In the genomic region with DNA sequence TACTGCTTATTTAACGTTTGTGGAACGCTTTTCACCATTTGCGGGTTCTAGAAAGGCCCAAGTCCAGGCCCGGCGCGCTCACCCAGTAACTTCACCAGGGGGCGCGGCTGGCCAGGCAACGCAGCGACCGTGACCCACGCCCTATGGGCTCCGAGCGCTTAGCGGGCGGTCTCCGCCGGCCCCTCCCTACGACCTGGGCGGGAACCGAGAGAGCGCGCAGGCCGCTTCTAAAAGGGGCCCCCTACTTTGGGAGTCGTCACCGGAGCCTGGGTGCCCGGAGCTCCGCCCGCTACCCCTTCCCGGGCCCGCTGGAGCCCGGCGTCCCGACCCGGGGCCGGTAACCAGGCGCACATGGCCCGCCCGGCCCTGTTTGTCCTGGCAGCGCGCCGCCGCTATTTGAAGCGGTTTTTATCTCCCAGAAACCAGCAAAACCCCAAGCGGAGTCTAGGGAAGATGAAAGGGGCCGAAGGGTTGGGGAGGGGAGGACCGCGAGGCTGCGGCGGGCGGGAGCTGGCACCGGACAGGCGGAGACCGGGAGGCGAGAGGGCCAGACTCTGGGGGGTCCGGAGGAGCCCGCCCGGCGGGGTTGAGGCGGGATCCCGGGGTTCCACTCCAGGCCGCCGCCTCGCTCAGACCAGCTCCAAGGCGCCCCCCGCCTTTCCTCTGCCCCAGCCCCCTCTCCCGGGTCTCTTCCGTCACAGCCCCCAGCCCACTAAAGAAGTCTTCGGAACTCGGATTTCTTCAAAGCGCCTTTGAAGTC, we compare ENCODE assay signal across 1 cellular context.
TF ChIP-seq lines count a peak whose summit lies in the region.

No MANE protein-coding gene starts in this region.

TF ChIP-seq in K562, 482 proteins besides CTCF, POLR2A, EP300 and RAD21 (continued from another document and continues in another):
- TF ChIP-seq ZNF592 (IDR thresholded peaks at IDR 0.05) = peak; percentile 82
- peak; percentile 95 for TF ChIP-seq RBFOX2 (IDR thresholded peaks at IDR 0.05; ENCODE audit: low read depth, low read length)
- TF ChIP-seq ZNF253 (CRISPR knock-in tag; conservative IDR thresholded peaks at IDR 0.05) = no peak
- TF ChIP-seq GABPB1 (CRISPR knock-in tag; IDR thresholded peaks at IDR 0.05) = peak; percentile 46; the same call in 1 of the 2 replicates
- TF ChIP-seq, protein P1, sequence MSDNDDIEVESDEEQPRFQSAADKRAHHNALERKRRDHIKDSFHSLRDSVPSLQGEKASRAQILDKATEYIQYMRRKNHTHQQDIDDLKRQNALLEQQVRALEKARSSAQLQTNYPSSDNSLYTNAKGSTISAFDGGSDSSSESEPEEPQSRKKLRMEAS (CRISPR knock-in tag; IDR thresholded peaks at IDR 0.05) = peak; percentile 79
- TF ChIP-seq ZBTB11 (CRISPR knock-in tag; IDR thresholded peaks at IDR 0.05) = peak in 1 of 3 experiments; percentile 89; a peak in 2 of 6 replicates
- TF ChIP-seq PHF8 (IDR thresholded peaks at IDR 0.05; ENCODE audit: borderline replicate concordance, low read length) = peak; percentile 84
- peak; percentile 62 for TF ChIP-seq CREM (IDR thresholded peaks at IDR 0.05; ENCODE audit: low read depth)
- peak; percentile 61 for TF ChIP-seq POLR2AphosphoS5 (IDR thresholded peaks at IDR 0.05; ENCODE audit: control insufficient read depth, insufficient read depth, low read depth, low read length)
- TF ChIP-seq TOE1 (IDR thresholded peaks at IDR 0.05; ENCODE audit: borderline replicate concordance) = 0 out of 2 replicates have a peak, but pooled peaks have one; percentile 49
- TF ChIP-seq TOE1 (CRISPR knock-in tag; IDR thresholded peaks at IDR 0.05; ENCODE audit: borderline replicate concordance, low read depth) = no peak
- peak; percentile 78; the same call in 1 of the 2 replicates for TF ChIP-seq ZNF589 (CRISPR knock-in tag; IDR thresholded peaks at IDR 0.05; ENCODE audit: low read depth)
- TF ChIP-seq POLR2B (IDR thresholded peaks at IDR 0.05; ENCODE audit: low read depth, partially characterized antibody) = peak; percentile 80
- peak; percentile 62; the same call in 1 of the 2 replicates for TF ChIP-seq TGIF2 (CRISPR knock-in tag; IDR thresholded peaks at IDR 0.05)
- peak; percentile 62 for TF ChIP-seq CCNT2 (IDR thresholded peaks at IDR 0.05; ENCODE audit: borderline replicate concordance, extremely low read depth, insufficient read length, low read depth, low read length)
- peak; percentile 87; the same call in 1 of the 2 replicates for TF ChIP-seq TCF7 (IDR thresholded peaks at IDR 0.05; ENCODE audit: borderline replicate concordance)
- TF ChIP-seq RFX1 (IDR thresholded peaks at IDR 0.05) = peak; percentile 46
- peak; percentile 60 for TF ChIP-seq ZBTB7A (IDR thresholded peaks at IDR 0.05; ENCODE audit: borderline replicate concordance, control insufficient read depth, low read depth, low read length)
- no peak for TF ChIP-seq ETV1 (tag; conservative IDR thresholded peaks at IDR 0.05; ENCODE audit: low read depth)
- peak; percentile 79 for TF ChIP-seq TCF7L2 (IDR thresholded peaks at IDR 0.05; ENCODE audit: low read depth, low read length)
- peak; percentile 51; the same call in 1 of the 2 replicates for TF ChIP-seq ZNF395 (CRISPR knock-in tag; IDR thresholded peaks at IDR 0.05)
- TF ChIP-seq ARID2 (IDR thresholded peaks at IDR 0.05) = peak; percentile 76
- TF ChIP-seq ZBED1 (IDR thresholded peaks at IDR 0.05) = 0 out of 2 replicates have a peak, but pooled peaks have one; percentile 35
- peak; percentile 79 to 92 for TF ChIP-seq MNT (conservative IDR thresholded peaks at IDR 0.05)
- TF ChIP-seq, protein P2, sequence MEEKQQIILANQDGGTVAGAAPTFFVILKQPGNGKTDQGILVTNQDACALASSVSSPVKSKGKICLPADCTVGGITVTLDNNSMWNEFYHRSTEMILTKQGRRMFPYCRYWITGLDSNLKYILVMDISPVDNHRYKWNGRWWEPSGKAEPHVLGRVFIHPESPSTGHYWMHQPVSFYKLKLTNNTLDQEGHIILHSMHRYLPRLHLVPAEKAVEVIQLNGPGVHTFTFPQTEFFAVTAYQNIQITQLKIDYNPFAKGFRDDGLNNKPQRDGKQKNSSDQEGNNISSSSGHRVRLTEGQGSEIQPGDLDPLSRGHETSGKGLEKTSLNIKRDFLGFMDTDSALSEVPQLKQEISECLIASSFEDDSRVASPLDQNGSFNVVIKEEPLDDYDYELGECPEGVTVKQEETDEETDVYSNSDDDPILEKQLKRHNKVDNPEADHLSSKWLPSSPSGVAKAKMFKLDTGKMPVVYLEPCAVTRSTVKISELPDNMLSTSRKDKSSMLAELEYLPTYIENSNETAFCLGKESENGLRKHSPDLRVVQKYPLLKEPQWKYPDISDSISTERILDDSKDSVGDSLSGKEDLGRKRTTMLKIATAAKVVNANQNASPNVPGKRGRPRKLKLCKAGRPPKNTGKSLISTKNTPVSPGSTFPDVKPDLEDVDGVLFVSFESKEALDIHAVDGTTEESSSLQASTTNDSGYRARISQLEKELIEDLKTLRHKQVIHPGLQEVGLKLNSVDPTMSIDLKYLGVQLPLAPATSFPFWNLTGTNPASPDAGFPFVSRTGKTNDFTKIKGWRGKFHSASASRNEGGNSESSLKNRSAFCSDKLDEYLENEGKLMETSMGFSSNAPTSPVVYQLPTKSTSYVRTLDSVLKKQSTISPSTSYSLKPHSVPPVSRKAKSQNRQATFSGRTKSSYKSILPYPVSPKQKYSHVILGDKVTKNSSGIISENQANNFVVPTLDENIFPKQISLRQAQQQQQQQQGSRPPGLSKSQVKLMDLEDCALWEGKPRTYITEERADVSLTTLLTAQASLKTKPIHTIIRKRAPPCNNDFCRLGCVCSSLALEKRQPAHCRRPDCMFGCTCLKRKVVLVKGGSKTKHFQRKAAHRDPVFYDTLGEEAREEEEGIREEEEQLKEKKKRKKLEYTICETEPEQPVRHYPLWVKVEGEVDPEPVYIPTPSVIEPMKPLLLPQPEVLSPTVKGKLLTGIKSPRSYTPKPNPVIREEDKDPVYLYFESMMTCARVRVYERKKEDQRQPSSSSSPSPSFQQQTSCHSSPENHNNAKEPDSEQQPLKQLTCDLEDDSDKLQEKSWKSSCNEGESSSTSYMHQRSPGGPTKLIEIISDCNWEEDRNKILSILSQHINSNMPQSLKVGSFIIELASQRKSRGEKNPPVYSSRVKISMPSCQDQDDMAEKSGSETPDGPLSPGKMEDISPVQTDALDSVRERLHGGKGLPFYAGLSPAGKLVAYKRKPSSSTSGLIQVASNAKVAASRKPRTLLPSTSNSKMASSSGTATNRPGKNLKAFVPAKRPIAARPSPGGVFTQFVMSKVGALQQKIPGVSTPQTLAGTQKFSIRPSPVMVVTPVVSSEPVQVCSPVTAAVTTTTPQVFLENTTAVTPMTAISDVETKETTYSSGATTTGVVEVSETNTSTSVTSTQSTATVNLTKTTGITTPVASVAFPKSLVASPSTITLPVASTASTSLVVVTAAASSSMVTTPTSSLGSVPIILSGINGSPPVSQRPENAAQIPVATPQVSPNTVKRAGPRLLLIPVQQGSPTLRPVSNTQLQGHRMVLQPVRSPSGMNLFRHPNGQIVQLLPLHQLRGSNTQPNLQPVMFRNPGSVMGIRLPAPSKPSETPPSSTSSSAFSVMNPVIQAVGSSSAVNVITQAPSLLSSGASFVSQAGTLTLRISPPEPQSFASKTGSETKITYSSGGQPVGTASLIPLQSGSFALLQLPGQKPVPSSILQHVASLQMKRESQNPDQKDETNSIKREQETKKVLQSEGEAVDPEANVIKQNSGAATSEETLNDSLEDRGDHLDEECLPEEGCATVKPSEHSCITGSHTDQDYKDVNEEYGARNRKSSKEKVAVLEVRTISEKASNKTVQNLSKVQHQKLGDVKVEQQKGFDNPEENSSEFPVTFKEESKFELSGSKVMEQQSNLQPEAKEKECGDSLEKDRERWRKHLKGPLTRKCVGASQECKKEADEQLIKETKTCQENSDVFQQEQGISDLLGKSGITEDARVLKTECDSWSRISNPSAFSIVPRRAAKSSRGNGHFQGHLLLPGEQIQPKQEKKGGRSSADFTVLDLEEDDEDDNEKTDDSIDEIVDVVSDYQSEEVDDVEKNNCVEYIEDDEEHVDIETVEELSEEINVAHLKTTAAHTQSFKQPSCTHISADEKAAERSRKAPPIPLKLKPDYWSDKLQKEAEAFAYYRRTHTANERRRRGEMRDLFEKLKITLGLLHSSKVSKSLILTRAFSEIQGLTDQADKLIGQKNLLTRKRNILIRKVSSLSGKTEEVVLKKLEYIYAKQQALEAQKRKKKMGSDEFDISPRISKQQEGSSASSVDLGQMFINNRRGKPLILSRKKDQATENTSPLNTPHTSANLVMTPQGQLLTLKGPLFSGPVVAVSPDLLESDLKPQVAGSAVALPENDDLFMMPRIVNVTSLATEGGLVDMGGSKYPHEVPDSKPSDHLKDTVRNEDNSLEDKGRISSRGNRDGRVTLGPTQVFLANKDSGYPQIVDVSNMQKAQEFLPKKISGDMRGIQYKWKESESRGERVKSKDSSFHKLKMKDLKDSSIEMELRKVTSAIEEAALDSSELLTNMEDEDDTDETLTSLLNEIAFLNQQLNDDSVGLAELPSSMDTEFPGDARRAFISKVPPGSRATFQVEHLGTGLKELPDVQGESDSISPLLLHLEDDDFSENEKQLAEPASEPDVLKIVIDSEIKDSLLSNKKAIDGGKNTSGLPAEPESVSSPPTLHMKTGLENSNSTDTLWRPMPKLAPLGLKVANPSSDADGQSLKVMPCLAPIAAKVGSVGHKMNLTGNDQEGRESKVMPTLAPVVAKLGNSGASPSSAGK (IDR thresholded peaks at IDR 0.05) = peak; percentile 89
